22 cellular contexts compared by ENCODE assay signal in genomic region chr9:97505845-97506244, GRCh38. TPM values are rescaled to one million over a fixed set of nuclear protein-coding genes. Genes with fewer than 3 reads are reported as not detected.
A peak's percentile ranks its signal among the peaks of the same experiment; 100 is the strongest.
DNase-seq lines count a peak whose midpoint lies in the region; ATAC-seq and TF ChIP-seq lines count a peak whose summit lies in the region.
"Had no signal": no experiment of that assay in that cellular context is flagged by ENCODE, and none has a peak within 500 bp of the region (broad histone marks: within the 10 kb centered on the region; RNA-seq: fewer than 3 reads in every experiment).

No MANE protein-coding gene starts in this region.

- H3K4me1 Mint-ChIP-seq in activated T-cell treated with anti-CD3 and anti-CD28 coated beads, Interleukin-2, amount 50 U/mL, for 24 hours (ENCODE audit: low read depth) = peaks cover 21% of the 10 kb centered on the region

- no peak for DNase-seq in left ventricle myocardium inferior
- no peak for DNase-seq in heart right ventricle
- DNase-seq in psoas muscle = no peak
- no peak for DNase-seq in vagina (ENCODE audit: extremely low spot score in 2 of 2)
- DNase-seq in activated T-cell treated with anti-CD3 and anti-CD28 coated beads, Interleukin-2, amount 50 U/mL, for 24 hours = no peak
- no peak for DNase-seq in right lobe of liver
- DNase-seq: 8988T; CD8-positive, alpha-beta memory T cell; DMS53; GF-D8; Kasumi-1; NCI-H1694; NCI-H2081; NCI-H2171; NCI-H345; NCI-H524; NCI-H774; Peyer's patch; SJCRH30 had no signal

- no peak overlapping the region for H3K27ac Mint-ChIP-seq in activated T-cell treated with anti-CD3 and anti-CD28 coated beads, Interleukin-2, amount 50 U/mL, for 24 hours
- H3K27ac Mint-ChIP-seq: CD8-positive, alpha-beta memory T cell had no signal

- H3K4me1 ChIP-seq in left ventricle myocardium inferior (peaks cover 88% of the 10 kb centered on the region), heart right ventricle (peaks cover 5 to 85% (median 52%) of the 10 kb centered on the region in 9 donors), endocrine pancreas (ENCODE audit: control insufficient read depth, insufficient read depth, low read length) (peaks cover 29% of the 10 kb centered on the region), psoas muscle (peaks cover 67% of the 10 kb centered on the region), vagina (peaks cover 44% of the 10 kb centered on the region), right lobe of liver (peaks cover 0 to 26% (median 8%) of the 10 kb centered on the region in 4 donors)
- H3K4me1 ChIP-seq: SJCRH30 had no signal

- no peaks in the 10 kb centered on the region for H3K36me3 ChIP-seq in left ventricle myocardium inferior
- H3K36me3 ChIP-seq in heart right ventricle = no peaks in the 10 kb centered on the region
- no peaks in the 10 kb centered on the region for H3K36me3 ChIP-seq in endocrine pancreas (ENCODE audit: control insufficient read depth, insufficient read depth, low read length)
- no peaks in the 10 kb centered on the region for H3K36me3 ChIP-seq in psoas muscle (ENCODE audit: insufficient read depth in 1 of 2, low read depth in 1 of 2)
- H3K36me3 ChIP-seq in vagina = no peaks in the 10 kb centered on the region
- no peaks in the 10 kb centered on the region for H3K36me3 ChIP-seq in right lobe of liver
- H3K36me3 ChIP-seq: Peyer's patch, SJCRH30 had no signal

- intact Hi-C loops in left ventricle myocardium inferior (cut with micrococcal nuclease) = no loop called here
- intact Hi-C loops in heart right ventricle (cut with DNase I) = loop anchor here in 3 of 10 donors (2.0 to 10.0 kb wide), 2 partner anchors 89 to 93 kb away; no protein-coding TSS in a partner anchor
- intact Hi-C loops in psoas muscle (cut with DNase I) = no loop called here
- intact Hi-C loops in vagina (cut with DNase I) = loop anchor here (5.0 to 10.0 kb wide), 2 partner anchors 89 to 1716 kb away; partner anchors contain the start of genes ALG2 and SEC61B
- intact Hi-C loops in right lobe of liver (cut with DNase I) = no loop called here

- no peak for TF ChIP-seq CTCF in left ventricle myocardium inferior (IDR thresholded peaks at IDR 0.05; ENCODE audit: borderline replicate concordance)
- TF ChIP-seq CTCF in heart right ventricle (IDR thresholded peaks at IDR 0.05) = no peak
- no peak for TF ChIP-seq CTCF in psoas muscle (IDR thresholded peaks at IDR 0.05)
- TF ChIP-seq CTCF in vagina (IDR thresholded peaks at IDR 0.05) = no peak
- no peak for TF ChIP-seq CTCF in right lobe of liver (IDR thresholded peaks at IDR 0.05)

- H3K9ac ChIP-seq in endocrine pancreas (ENCODE audit: control insufficient read depth, insufficient read depth, low read length) = no peak overlapping the region

- TF ChIP-seq POLR2A in vagina (IDR thresholded peaks at IDR 0.05) (no peak), right lobe of liver (IDR thresholded peaks at IDR 0.05) (no peak)

- H3K4me3 ChIP-seq in left ventricle myocardium inferior (peak overlapping the region; percentile 7), heart right ventricle (no peak overlapping the region), endocrine pancreas (ENCODE audit: control insufficient read depth, insufficient read depth, low read length) (peak overlapping the region; percentile 8), psoas muscle (no peak overlapping the region), vagina (no peak overlapping the region), right lobe of liver (no peak overlapping the region)
- H3K4me3 ChIP-seq: Peyer's patch, SJCRH30 had no signal

- H3K27me3 ChIP-seq in left ventricle myocardium inferior (ENCODE audit: low read depth) = peaks cover 12% of the 10 kb centered on the region
- peaks cover 0 to 45% (median 8%) of the 10 kb centered on the region in 7 donors for H3K27me3 ChIP-seq in heart right ventricle
- H3K27me3 ChIP-seq in endocrine pancreas (ENCODE audit: control insufficient read depth, insufficient read depth, low read length) = no peaks in the 10 kb centered on the region
- no peaks in the 10 kb centered on the region for H3K27me3 ChIP-seq in psoas muscle (ENCODE audit: insufficient read depth in 3 of 3, low read length in 2 of 3)
- H3K27me3 ChIP-seq in vagina = no peaks in the 10 kb centered on the region
- H3K27me3 ChIP-seq in right lobe of liver = no peaks in the 10 kb centered on the region
- H3K27me3 ChIP-seq: Peyer's patch had no signal

- H3K9me3 Mint-ChIP-seq in activated T-cell treated with anti-CD3 and anti-CD28 coated beads, Interleukin-2, amount 50 U/mL, for 24 hours = no peaks in the 10 kb centered on the region
- H3K9me3 Mint-ChIP-seq: CD8-positive, alpha-beta memory T cell had no signal

- H3K36me3 Mint-ChIP-seq in activated T-cell treated with anti-CD3 and anti-CD28 coated beads, Interleukin-2, amount 50 U/mL, for 24 hours (ENCODE audit: low read depth) = no peaks in the 10 kb centered on the region
- H3K36me3 Mint-ChIP-seq: CD8-positive, alpha-beta memory T cell had no signal

- H3K9me3 ChIP-seq in left ventricle myocardium inferior (replicated peaks) (no peaks in the 10 kb centered on the region), heart right ventricle (no peaks in the 10 kb centered on the region), endocrine pancreas (ENCODE audit: control insufficient read depth, low read length) (no peaks in the 10 kb centered on the region), psoas muscle (no peaks in the 10 kb centered on the region), vagina (no peaks in the 10 kb centered on the region), right lobe of liver (no peaks in the 10 kb centered on the region)
- H3K9me3 ChIP-seq: Peyer's patch, SJCRH30 had no signal

- ATAC-seq in heart right ventricle (no peak), psoas muscle (no peak), GM19351 (IDR thresholded peaks at IDR 0.05; ENCODE audit: unreplicated experiment) (no peak), right lobe of liver (no peak)

- WGBS in heart right ventricle, 2 donors = 83 to 84% methylated on average over 3 of the region's 3 CpGs
- 75 to 93% (median 80%) methylated on average over 3 of the region's 3 CpGs for WGBS in psoas muscle, 3 donors
- WGBS in right lobe of liver (ENCODE audit: insufficient coverage, low coverage, low lambda C conversion rate, missing lambda C conversion rate) = 97% methylated on average over 3 of the region's 3 CpGs

- no peak overlapping the region for H3K4me3 Mint-ChIP-seq in activated T-cell treated with anti-CD3 and anti-CD28 coated beads, Interleukin-2, amount 50 U/mL, for 24 hours
- H3K4me3 Mint-ChIP-seq: CD8-positive, alpha-beta memory T cell had no signal

- H3K27me3 Mint-ChIP-seq in activated T-cell treated with anti-CD3 and anti-CD28 coated beads, Interleukin-2, amount 50 U/mL, for 24 hours = peaks cover 15% of the 10 kb centered on the region

- H3K27ac ChIP-seq in left ventricle myocardium inferior (replicated peaks) (peak overlapping the region; percentile 92), heart right ventricle (peak overlapping the region in 1 of 10 donors; percentile 93), psoas muscle (peak overlapping the region; percentile 96), vagina (peak overlapping the region; percentile 97), right lobe of liver (no peak overlapping the region)
- H3K27ac ChIP-seq: SJCRH30 had no signal

RNA-seq across cellular contexts. Expression of gene TMOD1, which starts 4.4 kb away (rescaled TPM):
- 186 TPM for total RNA-seq in left ventricle myocardium inferior
- total RNA-seq in heart right ventricle = 100 to 1,000 TPM; 164 to 203 (median 181) TPM
- polyA plus RNA-seq in heart right ventricle = 10 to 100 TPM; 83.7 to 89.1 TPM
- total RNA-seq in psoas muscle = 100 to 1,000 TPM; 138 to 209 (median 167) TPM
- polyA plus RNA-seq in psoas muscle = 100 to 1,000 TPM in 2 of 3 donors, 10 to 100 TPM in 1; 65.4 to 286 (median 131) TPM
- total RNA-seq in vagina = 21.1 TPM
- total RNA-seq in right lobe of liver = 10 to 100 TPM in 4 of 6 experiments, 1 to 10 TPM in 2; 5.9 to 14.3 (median 12.7) TPM
- total RNA-seq: OCI-LY7 had no signal

Comparison
In these comparisons a context has a peak if more than half of its experiments do, and no peak if none do; other contexts are left out.
1. H3K4me3 ChIP-seq: peak in left ventricle myocardium inferior (single experiment) and endocrine pancreas (single experiment); none in heart right ventricle (0 of 10), psoas muscle (single experiment), vagina (0 of 2) and right lobe of liver (0 of 3).
2. H3K27ac ChIP-seq: peak in left ventricle myocardium inferior (single experiment), psoas muscle (single experiment) and vagina (single experiment); none in right lobe of liver (0 of 3).